Comparison of ENCODE assay signal across 27 cellular contexts in genomic region chr2:167388497-167388896, GRCh38.
"Had no signal": no experiment of that assay in that cellular context is flagged by ENCODE, and none has a peak within 500 bp of the region (broad histone marks: within the 10 kb centered on the region; RNA-seq: fewer than 3 reads in every experiment).

No MANE protein-coding gene starts in this region.

- H3K9me3 Mint-ChIP-seq: activated B cell treated with CpG ODN at 0.5 μM for 24 hours; activated CD4-positive, alpha-beta memory T cell treated with anti-CD3 and anti-CD28 coated beads, Interleukin-2, amount 10 ng/mL, durations not matched to agents 7 days and 5 days; activated naive CD4-positive, alpha-beta T cell treated with anti-CD3 and anti-CD28 coated beads for 36 hours; activated naive CD8-positive, alpha-beta T cell treated with anti-CD3 and anti-CD28 coated beads, Interleukin-2, amount 10 ng/mL, durations not matched to agents 7 days and 5 days had no signal

- H3K27ac Mint-ChIP-seq: activated B cell treated with CpG ODN at 0.5 μM for 24 hours; activated CD4-positive, alpha-beta memory T cell treated with anti-CD3 and anti-CD28 coated beads, Interleukin-2, amount 10 ng/mL, durations not matched to agents 7 days and 5 days; activated naive CD4-positive, alpha-beta T cell treated with anti-CD3 and anti-CD28 coated beads for 36 hours; activated naive CD8-positive, alpha-beta T cell treated with anti-CD3 and anti-CD28 coated beads, Interleukin-2, amount 10 ng/mL, durations not matched to agents 7 days and 5 days; activated T-cell treated with anti-CD3 and anti-CD28 coated beads, Interleukin-2, amount 50 U/mL, for 72 hours; effector memory CD8-positive, alpha-beta T cell had no signal

- H3K4me1 Mint-ChIP-seq: activated B cell treated with CpG ODN at 0.5 μM for 24 hours; activated CD4-positive, alpha-beta memory T cell treated with anti-CD3 and anti-CD28 coated beads, Interleukin-2, amount 10 ng/mL, durations not matched to agents 7 days and 5 days; activated naive CD8-positive, alpha-beta T cell treated with anti-CD3 and anti-CD28 coated beads, Interleukin-2, amount 10 ng/mL, durations not matched to agents 7 days and 5 days; naive thymus-derived CD8-positive, alpha-beta T cell had no signal

- ATAC-seq: activated T-cell treated with anti-CD3 and anti-CD28 coated beads, Interleukin-2, amount 50 U/mL, for 72 hours; effector memory CD8-positive, alpha-beta T cell; left lobe of liver; lower lobe of right lung; naive thymus-derived CD8-positive, alpha-beta T cell; stimulated activated naive CD8-positive, alpha-beta T cell treated with anti-CD3 and anti-CD28 coated beads, Interleukin-15, Interleukin-2, amounts not matched to agents 100 U/mL and 50 U/mL, for 24 hours had no signal

- H3K27ac ChIP-seq: colonic mucosa, esophagus muscularis mucosa, lower lobe of right lung, prostate gland, right atrium auricular region, upper lobe of left lung had no signal

- H3K4me3 Mint-ChIP-seq: activated B cell treated with CpG ODN at 0.5 μM for 24 hours; activated CD4-positive, alpha-beta memory T cell treated with anti-CD3 and anti-CD28 coated beads, Interleukin-2, amount 10 ng/mL, durations not matched to agents 7 days and 5 days; activated naive CD4-positive, alpha-beta T cell treated with anti-CD3 and anti-CD28 coated beads for 36 hours; activated naive CD8-positive, alpha-beta T cell treated with anti-CD3 and anti-CD28 coated beads, Interleukin-2, amount 10 ng/mL, durations not matched to agents 7 days and 5 days; activated T-cell treated with anti-CD3 and anti-CD28 coated beads, Interleukin-2, amount 50 U/mL, for 72 hours; effector memory CD8-positive, alpha-beta T cell; naive thymus-derived CD8-positive, alpha-beta T cell had no signal

- H3K27me3 ChIP-seq: colonic mucosa, dorsolateral prefrontal cortex, esophagus muscularis mucosa, right atrium auricular region, upper lobe of left lung had no signal

- H3K4me3 ChIP-seq: colonic mucosa, dorsolateral prefrontal cortex, esophagus muscularis mucosa, lower lobe of right lung, prostate gland, right atrium auricular region, upper lobe of left lung had no signal

- DNase-seq: activated B cell treated with CpG ODN at 0.5 μM for 24 hours; activated CD4-positive, alpha-beta memory T cell treated with anti-CD3 and anti-CD28 coated beads, Interleukin-2, amount 10 ng/mL, durations not matched to agents 7 days and 5 days; activated CD4-positive, alpha-beta T cell treated with anti-CD3 and anti-CD28 coated beads for 4 hours; activated effector memory CD4-positive, alpha-beta T cell treated with Interleukin-2 at 50 U/mL for 16 hours; activated naive CD4-positive, alpha-beta T cell treated with anti-CD3 and anti-CD28 coated beads for 36 hours; activated naive CD8-positive, alpha-beta T cell treated with anti-CD3 and anti-CD28 coated beads, Interleukin-2, amount 10 ng/mL, durations not matched to agents 7 days and 5 days; activated T-cell treated with anti-CD3 and anti-CD28 coated beads, Interleukin-2, amount 50 U/mL, for 72 hours; amniotic stem cell; colonic mucosa; dorsolateral prefrontal cortex; effector memory CD8-positive, alpha-beta T cell; head of caudate nucleus; kidney; lower lobe of right lung; naive thymus-derived CD8-positive, alpha-beta T cell; stimulated activated CD4-positive, alpha-beta T cell treated with anti-CD3 and anti-CD28 coated beads, Interleukin-12 subunit alpha, Interleukin-12 subunit beta, amount 100 ng/mL, for 4 hours; stimulated activated CD4-positive, alpha-beta T cell treated with anti-CD3 and anti-CD28 coated beads, Interleukin-4, amount 100 ng/mL, for 4 hours; stimulated activated naive CD8-positive, alpha-beta T cell treated with anti-CD3 and anti-CD28 coated beads, Interleukin-15, Interleukin-2, amounts not matched to agents 100 U/mL and 50 U/mL, for 24 hours; T1000; upper lobe of left lung had no signal

- H3K36me3 ChIP-seq: colonic mucosa, esophagus muscularis mucosa, lower lobe of right lung, prostate gland, right atrium auricular region, upper lobe of left lung had no signal

- H3K36me3 Mint-ChIP-seq: activated naive CD8-positive, alpha-beta T cell treated with anti-CD3 and anti-CD28 coated beads, Interleukin-2, amount 10 ng/mL, durations not matched to agents 7 days and 5 days; naive thymus-derived CD8-positive, alpha-beta T cell had no signal

- H3K27me3 Mint-ChIP-seq: activated B cell treated with CpG ODN at 0.5 μM for 24 hours; activated CD4-positive, alpha-beta memory T cell treated with anti-CD3 and anti-CD28 coated beads, Interleukin-2, amount 10 ng/mL, durations not matched to agents 7 days and 5 days; activated naive CD8-positive, alpha-beta T cell treated with anti-CD3 and anti-CD28 coated beads, Interleukin-2, amount 10 ng/mL, durations not matched to agents 7 days and 5 days; effector memory CD8-positive, alpha-beta T cell had no signal

- H3K4me1 ChIP-seq: esophagus muscularis mucosa, lower lobe of right lung, prostate gland, right atrium auricular region, upper lobe of left lung had no signal

- FAIRE-seq: bronchial epithelial cell, endothelial cell of umbilical vein, frontal cortex, kidney had no signal

- H3K9me3 ChIP-seq: colonic mucosa, esophagus muscularis mucosa, lower lobe of right lung, prostate gland, right atrium auricular region, upper lobe of left lung had no signal
